In genomic region chr18:68800075-68800474, GRCh38 we compare ENCODE assay signal across 26 cellular contexts. TPM values are rescaled to one million over a fixed set of nuclear protein-coding genes. Genes with fewer than 3 reads are reported as not detected.
DNase-seq lines count a peak whose midpoint lies in the region; ATAC-seq, FAIRE-seq and TF ChIP-seq lines count a peak whose summit lies in the region.
"Had no signal": no experiment of that assay in that cellular context is flagged by ENCODE, and none has a peak within 500 bp of the region (broad histone marks: within the 10 kb centered on the region; RNA-seq: fewer than 3 reads in every experiment).

No MANE protein-coding gene starts in this region.

- H2BK5ac ChIP-seq in H1 (ENCODE audit: low read depth, low read length), result no peak overlapping the region

- no peak overlapping the region for H3K27ac Mint-ChIP-seq in mesothelial cell of epicardium
- H3K27ac Mint-ChIP-seq: activated B cell treated with CpG ODN at 0.5 μM for 24 hours; activated naive CD4-positive, alpha-beta T cell treated with anti-CD3 and anti-CD28 coated beads for 36 hours; activated T-cell treated with anti-CD3 and anti-CD28 coated beads, Interleukin-2, amount 50 U/mL, for 72 hours; CD4-positive, alpha-beta T cell; dendritic cell treated with granulocyte-macrophage colony-stimulating factor and Interleukin-4, amounts not matched to agents 40 ng/mL and 50 ng/mL, for 4 days had no signal

- no peaks in the 10 kb centered on the region; the same call in 1 of the 2 replicates for H3K23me2 ChIP-seq in H1 (ENCODE audit: low read depth, low read length)

- no peak overlapping the region for H3K4ac ChIP-seq in H1 (replicated peaks; ENCODE audit: insufficient read length, low read depth, low read length)

- no peak overlapping the region for H4K91ac ChIP-seq in H1 (replicated peaks; ENCODE audit: insufficient read length, low read length)

- H3K9me3 ChIP-seq in right cardiac atrium (ENCODE audit: control insufficient read depth, low read length), result no peaks in the 10 kb centered on the region
- H3K9me3 ChIP-seq in H1 (ENCODE audit: insufficient read depth in 2 of 2, low read depth in 1 of 2, low read length in 1 of 2), result no peaks in the 10 kb centered on the region
- no peaks in the 10 kb centered on the region for H3K9me3 ChIP-seq in upper lobe of right lung
- H3K9me3 ChIP-seq: adrenal gland, esophagus muscularis mucosa, SJCRH30, tibial artery had no signal

- H3K27me3 Mint-ChIP-seq in mesothelial cell of epicardium (ENCODE audit: low read depth), result no peaks in the 10 kb centered on the region
- H3K27me3 Mint-ChIP-seq: activated B cell treated with CpG ODN at 0.5 μM for 24 hours; CD4-positive, alpha-beta T cell; dendritic cell treated with granulocyte-macrophage colony-stimulating factor and Interleukin-4, amounts not matched to agents 40 ng/mL and 50 ng/mL, for 4 days had no signal

- H3K27ac ChIP-seq in right cardiac atrium (ENCODE audit: low read length), result peak overlapping the region; percentile 50
- H3K27ac ChIP-seq in H1 (ENCODE audit: low read depth, low read length), result no peak overlapping the region
- no peak overlapping the region for H3K27ac ChIP-seq in upper lobe of right lung
- H3K27ac ChIP-seq: adrenal gland, esophagus muscularis mucosa, SJCRH30, tibial artery had no signal

- H3K36me3 Mint-ChIP-seq in mesothelial cell of epicardium, result no peaks in the 10 kb centered on the region

- CTCF ChIA-PET in H1 (lab: Charles Lee; ENCODE audit: partially characterized antibody), result no interaction called here

- ATAC-seq in right cardiac atrium, result no peak
- ATAC-seq in left ventricle myocardium superior, result no peak
- no peak for ATAC-seq in upper lobe of right lung
- ATAC-seq: activated T-cell treated with anti-CD3 and anti-CD28 coated beads, Interleukin-2, amount 50 U/mL, for 72 hours had no signal

- TF ChIP-seq EP300 in H1 (IDR thresholded peaks at IDR 0.05; ENCODE audit: borderline replicate concordance in 1 of 2, low read depth in 2 of 2, low read length in 2 of 2), result no peak

- peak; percentile 36 for FAIRE-seq in H1 (lab: Jason Lieb, UNC)
- FAIRE-seq: bronchial epithelial cell, keratinocyte had no signal

- DNase-seq in right cardiac atrium, result no peak
- DNase-seq in left ventricle myocardium superior, result no peak
- no peak for DNase-seq in H1 (ENCODE audit: low read depth in 1 of 2, low spot score in 2 of 2)
- peak; percentile 23 for DNase-seq in myocyte (ENCODE audit: low read depth)
- DNase-seq in upper lobe of right lung, result no peak
- DNase-seq in AG08395 (ENCODE audit: low spot score), result no peak
- no peak for DNase-seq in retina
- DNase-seq in mesothelial cell of epicardium (ENCODE audit: low spot score in 2 of 2, unreplicated experiment in 2 of 2), result no peak
- DNase-seq: activated B cell treated with CpG ODN at 0.5 μM for 24 hours; activated naive CD4-positive, alpha-beta T cell treated with anti-CD3 and anti-CD28 coated beads for 36 hours; activated T-cell treated with anti-CD3 and anti-CD28 coated beads, Interleukin-2, amount 50 U/mL, for 72 hours; adrenal gland; AML-193; CD4-positive, alpha-beta T cell; GOT3; KG1; mammary epithelial cell; NCI-H1436; NCI-H345; SJCRH30; tibial artery had no signal

- H4K5ac ChIP-seq in H1 (ENCODE audit: insufficient read length, low read depth, low read length), result no peak overlapping the region

- no peaks in the 10 kb centered on the region for H3K4me1 ChIP-seq in right cardiac atrium (ENCODE audit: control insufficient read depth, insufficient read depth, low read length)
- H3K4me1 ChIP-seq in H1 (replicated peaks in 1 of 4; ENCODE audit: control insufficient read depth in 3 of 4, insufficient read depth in 4 of 4, low read length in 3 of 4), result no peaks in the 10 kb centered on the region
- H3K4me1 ChIP-seq in upper lobe of right lung, result no peaks in the 10 kb centered on the region
- H3K4me1 ChIP-seq: adrenal gland, esophagus muscularis mucosa had no signal

- H2BK20ac ChIP-seq in H1 (ENCODE audit: low read length), result no peak overlapping the region

- H3K36me3 ChIP-seq in H1 (ENCODE audit: control insufficient read depth in 2 of 4, insufficient read depth in 4 of 4, low read length in 3 of 4) (no peaks in the 10 kb centered on the region), upper lobe of right lung (no peaks in the 10 kb centered on the region)
- H3K36me3 ChIP-seq: adrenal gland, esophagus muscularis mucosa, SJCRH30, tibial artery had no signal

- H3K56ac ChIP-seq in H1 (replicated peaks; ENCODE audit: insufficient read length, low read depth, low read length), result no peak overlapping the region

- peaks cover 2% of the 10 kb centered on the region for H3K4me1 Mint-ChIP-seq in mesothelial cell of epicardium
- H3K4me1 Mint-ChIP-seq: activated B cell treated with CpG ODN at 0.5 μM for 24 hours had no signal

- no peak for TF ChIP-seq RAD21 in H1 (IDR thresholded peaks at IDR 0.05 in 1 of 2, conservative IDR thresholded peaks at IDR 0.05 in 1 of 2; ENCODE audit: low read depth in 2 of 2, low read length in 2 of 2)

- no peak overlapping the region for H4K8ac ChIP-seq in H1 (ENCODE audit: extremely low read depth, insufficient read depth, low read length)

- no peak overlapping the region for H3K14ac ChIP-seq in H1 (ENCODE audit: insufficient read length)

- H2BK12ac ChIP-seq in H1 (ENCODE audit: low read depth, low read length), result no peak overlapping the region

- H2BK120ac ChIP-seq in H1 (replicated peaks; ENCODE audit: low read depth, low read length), result no peak overlapping the region

- no peaks in the 10 kb centered on the region for H3K79me1 ChIP-seq in H1 (ENCODE audit: low read depth, low read length)

- H3K23ac ChIP-seq in H1 (ENCODE audit: insufficient read length), result no peak overlapping the region

- H3K27me3 ChIP-seq in right cardiac atrium (ENCODE audit: control insufficient read depth, insufficient read depth) (no peaks in the 10 kb centered on the region), H1 (replicated peaks in 1 of 4; ENCODE audit: control insufficient read depth in 3 of 4, extremely low read depth in 1 of 4, insufficient read depth in 3 of 4, low read length in 3 of 4) (no peaks in the 10 kb centered on the region), upper lobe of right lung (no peaks in the 10 kb centered on the region)
- H3K27me3 ChIP-seq: adrenal gland, esophagus muscularis mucosa, SJCRH30, tibial artery had no signal

- intact Hi-C loops in right cardiac atrium (cut with DNase I) (no loop called here), left ventricle myocardium superior (cut with micrococcal nuclease) (no loop called here), upper lobe of right lung (cut with DNase I) (no loop called here)

- H3K18ac ChIP-seq in H1 (ENCODE audit: extremely low read depth, low read length), result no peak overlapping the region

- POLR2A ChIA-PET in H1 (lab: Charles Lee; ENCODE audit: partially characterized antibody), result no interaction called here

- H3K4me3 Mint-ChIP-seq in mesothelial cell of epicardium, result no peak overlapping the region
- H3K4me3 Mint-ChIP-seq: activated B cell treated with CpG ODN at 0.5 μM for 24 hours; activated naive CD4-positive, alpha-beta T cell treated with anti-CD3 and anti-CD28 coated beads for 36 hours; activated T-cell treated with anti-CD3 and anti-CD28 coated beads, Interleukin-2, amount 50 U/mL, for 72 hours; CD4-positive, alpha-beta T cell; dendritic cell treated with granulocyte-macrophage colony-stimulating factor and Interleukin-4, amounts not matched to agents 40 ng/mL and 50 ng/mL, for 4 days had no signal

- no peaks in the 10 kb centered on the region for H3K9me3 Mint-ChIP-seq in mesothelial cell of epicardium
- H3K9me3 Mint-ChIP-seq: activated B cell treated with CpG ODN at 0.5 μM for 24 hours; activated naive CD4-positive, alpha-beta T cell treated with anti-CD3 and anti-CD28 coated beads for 36 hours; activated T-cell treated with anti-CD3 and anti-CD28 coated beads, Interleukin-2, amount 50 U/mL, for 72 hours; CD4-positive, alpha-beta T cell; dendritic cell treated with granulocyte-macrophage colony-stimulating factor and Interleukin-4, amounts not matched to agents 40 ng/mL and 50 ng/mL, for 4 days had no signal

- no peak overlapping the region for H3K4me2 ChIP-seq in H1 (ENCODE audit: insufficient read depth in 1 of 2, low read depth in 2 of 2, low read length in 2 of 2)

- H3K9ac ChIP-seq in H1 (replicated peaks in 1 of 4; ENCODE audit: extremely low read depth in 1 of 4, low read depth in 3 of 4, low read length in 3 of 4), result no peak overlapping the region

- H2AFZ ChIP-seq in H1 (ENCODE audit: low read length), result no peak overlapping the region

- no peaks in the 10 kb centered on the region for H3K79me2 ChIP-seq in H1 (ENCODE audit: control insufficient read depth in 1 of 2, insufficient read depth in 2 of 2, low read length in 2 of 2)

- no peak for TF ChIP-seq POLR2A in H1 (IDR thresholded peaks at IDR 0.05; ENCODE audit: control extremely low read depth in 1 of 2, low read depth in 2 of 2, low read length in 2 of 2)

- H2AK5ac ChIP-seq in H1 (ENCODE audit: low read depth, low read length), result no peak overlapping the region

- no peak overlapping the region for H2BK15ac ChIP-seq in H1 (ENCODE audit: low read length)

- TF ChIP-seq CTCF in H1 (IDR thresholded peaks at IDR 0.05; ENCODE audit: control extremely low read depth in 1 of 3, insufficient read depth in 1 of 3, low read depth in 1 of 3, low read length in 3 of 3) (no peak), upper lobe of right lung (IDR thresholded peaks at IDR 0.05) (no peak), mesothelial cell of epicardium (IDR thresholded peaks at IDR 0.05; ENCODE audit: unreplicated experiment) (no peak)

- H4K20me1 ChIP-seq in H1 (replicated peaks in 1 of 2; ENCODE audit: control insufficient read depth in 1 of 2, insufficient read depth in 2 of 2, low read length in 2 of 2), result no peaks in the 10 kb centered on the region

- WGBS in right cardiac atrium, result 40% methylated on average over 7 of the region's 7 CpGs
- 60% methylated on average over 7 of the region's 7 CpGs; no CpG with 5 or more reads in 1 of the 2 experiments for WGBS in H1 (ENCODE audit: extremely low coverage in 1 of 2, insufficient coverage in 1 of 2, insufficient read length in 1 of 2, insufficient replicate concordance in 2 of 2, low coverage in 1 of 2, low lambda C conversion rate in 2 of 2, missing lambda C conversion rate in 1 of 2), 2 experiments

- peak overlapping the region; percentile 42 for H3K4me3 ChIP-seq in right cardiac atrium (ENCODE audit: low read length)
- H3K4me3 ChIP-seq in H1 (ENCODE audit: extremely low read depth in 1 of 4, insufficient read depth in 2 of 4, low read depth in 3 of 4, low read length in 4 of 4), result no peak overlapping the region
- H3K4me3 ChIP-seq in upper lobe of right lung, result peak overlapping the region; percentile 34
- H3K4me3 ChIP-seq: adrenal gland, esophagus muscularis mucosa, SJCRH30, tibial artery had no signal

RNA-seq across cellular contexts. Expression of gene CCDC102B, which starts 2.2 kb away (rescaled TPM):
- total RNA-seq in right cardiac atrium, result 10 to 100 TPM in 3 of 4 donors, 1 to 10 TPM in 1; 8.4 to 10.8 (median 10.5) TPM
- polyA plus RNA-seq in right cardiac atrium, result 5.8 TPM
- 4.9 TPM for total RNA-seq in left ventricle myocardium superior
- total RNA-seq in H1 (2021; fragmentation: NEBNext Ultra II Directional; extraction: Animal tissue kit (Norgen Biotek cat#: 25700)), result 0.78 and 0.80 TPM in 2 replicates
- 0.71 and 1.1 TPM in 2 replicates for polyA plus RNA-seq in H1 (2011; rRNA removed)
- 1.5 TPM for polyA plus RNA-seq in H1 (2011; cell fraction: cytosol; rRNA removed)
- polyA plus RNA-seq in H1 (2011; cell fraction: nucleus; rRNA removed), result 1.4 TPM
- polyA plus RNA-seq in H1 (2012, experiment 1 of 2), result 1.2 to 2.0 TPM (median 1.6 TPM) in 4 replicates
- 0.14 TPM for polyA plus RNA-seq in H1 (2012, experiment 2 of 2)
- 2.0 TPM for polyA plus RNA-seq in H1 (2013, experiment 1 of 2)
- 1.7 TPM for polyA plus RNA-seq in H1 (2013, experiment 2 of 2)
- polyA minus RNA-seq in H1 (2011; rRNA and poly(A)+ RNA removed), result 2.0 and 2.4 TPM in 2 replicates
- polyA minus RNA-seq in H1 (2011; cell fraction: cytosol; rRNA and poly(A)+ RNA removed), result not detected
- 4.9 TPM for polyA minus RNA-seq in H1 (2011; cell fraction: nucleus; rRNA and poly(A)+ RNA removed)
- 22.1 and 43.3 TPM in 2 replicates for total RNA-seq in myocyte
- polyA plus RNA-seq in myocyte (2012), result 3.6 TPM
- total RNA-seq in upper lobe of right lung, result 43.7 TPM
- 5.3 to 8.2 TPM (median 7.1 TPM) in 3 replicates for total RNA-seq in mesothelial cell of epicardium
- total RNA-seq: HT-29 had no signal

Comparison
In these comparisons a context has a peak if more than half of its experiments do, and no peak if none do; other contexts are left out.
1. H3K4me3 ChIP-seq: peak in right cardiac atrium (single experiment) and upper lobe of right lung (single experiment); none in H1 (0 of 4).